ENCODE assay signal across 10 cellular contexts in genomic region chr7:75971961-75972763, GRCh38. TPM values are rescaled to one million over a fixed set of nuclear protein-coding genes. Genes with fewer than 3 reads are reported as not detected.
A peak's percentile ranks its signal among the peaks of the same experiment; 100 is the strongest.
DNase-seq lines count a peak whose midpoint lies in the region; ATAC-seq, FAIRE-seq and TF ChIP-seq lines count a peak whose summit lies in the region.
"Had no signal": no experiment of that assay in that cellular context is flagged by ENCODE, and none has a peak within 500 bp of the region (broad histone marks: within the 10 kb centered on the region; RNA-seq: fewer than 3 reads in every experiment).

No MANE protein-coding gene starts in this region.

- no peaks in the 10 kb centered on the region for H3K27me3 ChIP-seq in astrocyte (ENCODE audit: insufficient read depth, low read length)
- H3K27me3 ChIP-seq in dorsolateral prefrontal cortex, result no peaks in the 10 kb centered on the region

- intact Hi-C loops in activated CD4-positive, alpha-beta T cell treated with anti-CD3 and anti-CD28 coated beads for 36 hours (cut with DNase I, micrococcal nuclease), result no loop called here
- intact Hi-C loops in dorsolateral prefrontal cortex (cut with DNase I), result no loop called here

- H3K9ac ChIP-seq in astrocyte (ENCODE audit: low read length), result no peak overlapping the region

- FAIRE-seq in astrocyte (lab: Jason Lieb, UNC), result no peak
- FAIRE-seq: TTC549 had no signal

- no peaks in the 10 kb centered on the region for H3K27me3 Mint-ChIP-seq in activated CD4-positive, alpha-beta T cell treated with anti-CD3 and anti-CD28 coated beads for 36 hours
- H3K27me3 Mint-ChIP-seq in astrocyte (ENCODE audit: low read depth, unreplicated experiment) (no peaks in the 10 kb centered on the region), type B pancreatic cell (no peaks in the 10 kb centered on the region)
- H3K27me3 Mint-ChIP-seq: naive B cell had no signal

- no peaks in the 10 kb centered on the region for H3K9me3 Mint-ChIP-seq in activated CD4-positive, alpha-beta T cell treated with anti-CD3 and anti-CD28 coated beads for 36 hours (ENCODE audit: low read depth)
- H3K9me3 Mint-ChIP-seq in astrocyte (ENCODE audit: unreplicated experiment) (no peaks in the 10 kb centered on the region), type B pancreatic cell (no peaks in the 10 kb centered on the region)
- H3K9me3 Mint-ChIP-seq: naive B cell had no signal

- CTCF ChIA-PET in activated CD4-positive, alpha-beta T cell treated with anti-CD3 and anti-CD28 coated beads for 36 hours (lab: Charles Lee), result interaction anchor here (0.8 to 1.2 kb wide), 3 partner anchors 48 to 105 kb away, joined by 3 to 4 read pairs (median 4); no protein-coding TSS in a partner anchor

- no peaks in the 10 kb centered on the region for H3K4me1 Mint-ChIP-seq in activated CD4-positive, alpha-beta T cell treated with anti-CD3 and anti-CD28 coated beads for 36 hours
- H3K4me1 Mint-ChIP-seq in astrocyte (ENCODE audit: low read depth, unreplicated experiment) (peaks cover 10% of the 10 kb centered on the region), type B pancreatic cell (ENCODE audit: unreplicated experiment) (peaks cover 17% of the 10 kb centered on the region)

- H3K9me3 ChIP-seq in astrocyte (ENCODE audit: insufficient read depth, low read depth, low read length), result no peaks in the 10 kb centered on the region

- H3K36me3 ChIP-seq in astrocyte (ENCODE audit: insufficient read depth, low read length), result peaks cover 5% of the 10 kb centered on the region

- POLR2A ChIA-PET in activated CD4-positive, alpha-beta T cell treated with anti-CD3 and anti-CD28 coated beads for 36 hours (lab: Charles Lee), result interaction anchor here (0.6 kb wide), 1 partner anchor 359 kb away, joined by 3 read pairs; no protein-coding TSS in a partner anchor

- H3K36me3 Mint-ChIP-seq in activated CD4-positive, alpha-beta T cell treated with anti-CD3 and anti-CD28 coated beads for 36 hours (ENCODE audit: low read depth), result peaks cover 5% of the 10 kb centered on the region
- H3K36me3 Mint-ChIP-seq in astrocyte (ENCODE audit: low read depth, unreplicated experiment) (peaks cover 19% of the 10 kb centered on the region), type B pancreatic cell (peaks cover 14% of the 10 kb centered on the region)

- DNase-seq in activated CD4-positive, alpha-beta T cell treated with anti-CD3 and anti-CD28 coated beads for 36 hours, result peak; percentile 33
- DNase-seq in activated CD4-positive, alpha-beta T cell treated with anti-CD3 and anti-CD28 coated beads, Interleukin-2, amount 50 U/mL, for 4 hours, result no peak
- DNase-seq in astrocyte (ENCODE audit: low read depth) (no peak), left kidney (ENCODE audit: low read depth, low spot score) (peak; percentile 35), type B pancreatic cell (ENCODE audit: extremely low spot score, unreplicated experiment) (no peak), dorsolateral prefrontal cortex (no peak), NCI-H345 treated with DMSO at 0.1 percent for 48 hours (lab: John Stamatoyannopoulos, UW; ENCODE audit: unreplicated experiment) (no peak)
- no peak for DNase-seq in activated CD8-positive, alpha-beta memory T cell treated with anti-CD3 and anti-CD28 coated beads for 24 hours
- DNase-seq: naive B cell had no signal

- no peak overlapping the region for H3K27ac ChIP-seq in astrocyte (ENCODE audit: low read depth, low read length)
- H3K27ac ChIP-seq in dorsolateral prefrontal cortex, result no peak overlapping the region

- H3K79me2 ChIP-seq in astrocyte (ENCODE audit: insufficient read depth, low read length), result no peaks in the 10 kb centered on the region

- H3K4me3 ChIP-seq in astrocyte (ENCODE audit: insufficient read depth, low read depth, low read length), result no peak overlapping the region
- H3K4me3 ChIP-seq in dorsolateral prefrontal cortex, result no peak overlapping the region

- no peak overlapping the region for H3K4me3 Mint-ChIP-seq in activated CD4-positive, alpha-beta T cell treated with anti-CD3 and anti-CD28 coated beads for 36 hours
- no peak overlapping the region for H3K4me3 Mint-ChIP-seq in astrocyte (ENCODE audit: unreplicated experiment)
- H3K4me3 Mint-ChIP-seq in type B pancreatic cell, result no peak overlapping the region

- no peak overlapping the region for H3K27ac Mint-ChIP-seq in activated CD4-positive, alpha-beta T cell treated with anti-CD3 and anti-CD28 coated beads for 36 hours
- H3K27ac Mint-ChIP-seq in astrocyte (ENCODE audit: unreplicated experiment) (no peak overlapping the region), type B pancreatic cell (no peak overlapping the region)

- peaks cover 3% of the 10 kb centered on the region for H3K4me1 ChIP-seq in astrocyte (ENCODE audit: insufficient read depth, low read length)

- peaks cover 16% of the 10 kb centered on the region for H4K20me1 ChIP-seq in astrocyte (ENCODE audit: insufficient read depth, low read length)

- TF ChIP-seq CTCF in astrocyte (IDR thresholded peaks at IDR 0.05; ENCODE audit: insufficient read depth, low read depth, low read length) (peak; percentile 7), type B pancreatic cell (conservative IDR thresholded peaks at IDR 0.05) (peak; percentile 50), dorsolateral prefrontal cortex (IDR thresholded peaks at IDR 0.05 in 54 of 56, conservative IDR thresholded peaks at IDR 0.05 in 2 of 56; ENCODE audit: low read depth in 1 of 56, partially characterized antibody in 56 of 56) (no peak)

- no peak overlapping the region for H2AFZ ChIP-seq in astrocyte (ENCODE audit: low read depth, low read length)

- ATAC-seq in activated CD4-positive, alpha-beta T cell treated with anti-CD3 and anti-CD28 coated beads for 36 hours, result no peak

- H3K4me2 ChIP-seq in astrocyte (ENCODE audit: low read length), result no peak overlapping the region

RNA-seq across cellular contexts. Expression of gene TMEM120A, which starts 22.2 kb away (rescaled TPM):
- 10 to 100 TPM; 14.5 to 15.3 TPM for total RNA-seq in activated CD4-positive, alpha-beta T cell treated with anti-CD3 and anti-CD28 coated beads for 36 hours
- 32.3 and 34.2 TPM in 2 replicates for total RNA-seq in astrocyte
- 22.5 and 37.1 TPM in 2 replicates for total RNA-seq in type B pancreatic cell (ENCODE audit: low replicate concordance)
- 10 to 100 TPM; 32.6 to 87.9 (median 49.5) TPM for total RNA-seq in dorsolateral prefrontal cortex

RNA-seq across cellular contexts. Expression of gene POR, which starts 57.2 kb away (rescaled TPM):
- 10 to 100 TPM; 24.9 to 33.8 TPM for total RNA-seq in activated CD4-positive, alpha-beta T cell treated with anti-CD3 and anti-CD28 coated beads for 36 hours
- 73.6 and 74.1 TPM in 2 replicates for total RNA-seq in astrocyte
- 122 and 153 TPM in 2 replicates for total RNA-seq in type B pancreatic cell (ENCODE audit: low replicate concordance)
- 100 to 1,000 TPM in 9 of 120 experiments, 10 to 100 TPM in 111; 52.3 to 111 (median 78.1) TPM for total RNA-seq in dorsolateral prefrontal cortex

Comparison
In these comparisons a context has a peak if more than half of its experiments do, and no peak if none do; other contexts are left out.
1. DNase-seq: peak in activated CD4-positive, alpha-beta T cell treated with anti-CD3 and anti-CD28 coated beads for 36 hours (single experiment) and left kidney (single experiment); none in activated CD4-positive, alpha-beta T cell treated with anti-CD3 and anti-CD28 coated beads, Interleukin-2, amount 50 U/mL, for 4 hours (0 of 2), astrocyte (single experiment), type B pancreatic cell (single experiment), dorsolateral prefrontal cortex (0 of 10), NCI-H345 treated with DMSO at 0.1 percent for 48 hours (single experiment) and activated CD8-positive, alpha-beta memory T cell treated with anti-CD3 and anti-CD28 coated beads for 24 hours (single experiment).
2. CTCF ChIP-seq: peak in astrocyte (single experiment) and type B pancreatic cell (single experiment); none in dorsolateral prefrontal cortex (0 of 56).